ENCODE assay signal across 11 cellular contexts in genomic region chr4:82376109-82376508, GRCh38. TPM values are rescaled to one million over a fixed set of nuclear protein-coding genes. Genes with fewer than 3 reads are reported as not detected.
A peak's percentile ranks its signal among the peaks of the same experiment; 100 is the strongest.
DNase-seq lines count a peak whose midpoint lies in the region; ATAC-seq, FAIRE-seq and TF ChIP-seq lines count a peak whose summit lies in the region.
"Had no signal": no experiment of that assay in that cellular context is flagged by ENCODE, and none has a peak within 500 bp of the region (broad histone marks: within the 10 kb centered on the region; RNA-seq: fewer than 3 reads in every experiment).

No MANE protein-coding gene starts in this region.

- POLR2A ChIA-PET in AG04450 (lab: Yijun Ruan, JAX): interaction anchor here (0.5 to 1.8 kb wide), 2 partner anchors 46 to 1172 kb away, joined by 6 read pairs; no protein-coding TSS in a partner anchor
- POLR2A ChIA-PET in activated CD4-positive, alpha-beta memory T cell treated with anti-CD3 and anti-CD28 coated beads, Interleukin-2, amount 10 ng/mL, durations not matched to agents 7 days and 5 days (lab: Charles Lee): interaction anchor here (12.4 kb wide), 1 partner anchor 53 kb away, joined by 313 read pairs; the partner anchor contains the start of genes ENOPH1 and HNRNPDL

- no peak for FAIRE-seq in keratinocyte (lab: Jason Lieb, UNC)

- H3K4me2 ChIP-seq in keratinocyte (ENCODE audit: control insufficient read depth, extremely low read depth, insufficient read depth, low read depth, low read length): peak overlapping the region; percentile 67

- H3K27me3 ChIP-seq in AG04450 (ENCODE audit: control insufficient read depth, insufficient read depth, low read length) (no peaks in the 10 kb centered on the region), keratinocyte (ENCODE audit: control insufficient read depth, extremely low read depth, insufficient read depth, low read length) (no peaks in the 10 kb centered on the region), tibial nerve (no peaks in the 10 kb centered on the region)

- H3K4me1 ChIP-seq in keratinocyte (ENCODE audit: control insufficient read depth, extremely low read depth, insufficient read depth, low read length): peaks cover 16% of the 10 kb centered on the region
- H3K4me1 ChIP-seq in tibial nerve: peaks cover 0 to 31% (median 7%) of the 10 kb centered on the region in 4 donors

- H3K4me3 Mint-ChIP-seq in activated CD4-positive, alpha-beta memory T cell treated with anti-CD3 and anti-CD28 coated beads, Interleukin-2, amount 10 ng/mL, durations not matched to agents 7 days and 5 days: peak overlapping the region; percentile 95

- peaks cover 8% of the 10 kb centered on the region for H4K20me1 ChIP-seq in keratinocyte (ENCODE audit: control insufficient read depth, extremely low read depth, insufficient read depth, low read length)

- H3K4me3 ChIP-seq in AG04450 (ENCODE audit: low read depth, low read length): peak overlapping the region; percentile 27
- H3K4me3 ChIP-seq in GM12865 (ENCODE audit: low read depth, low read length): peak overlapping the region; percentile 90
- H3K4me3 ChIP-seq in keratinocyte (ENCODE audit: control insufficient read depth in 2 of 3, extremely low read depth in 1 of 3, insufficient read depth in 2 of 3, low read depth in 1 of 3, low read length in 3 of 3): no peak overlapping the region
- H3K4me3 ChIP-seq in tibial nerve: no peak overlapping the region

- peaks cover 41% of the 10 kb centered on the region for H3K79me2 ChIP-seq in keratinocyte (ENCODE audit: control insufficient read depth, insufficient read depth, low read length)

- peaks cover 21% of the 10 kb centered on the region for H3K4me1 Mint-ChIP-seq in activated CD4-positive, alpha-beta memory T cell treated with anti-CD3 and anti-CD28 coated beads, Interleukin-2, amount 10 ng/mL, durations not matched to agents 7 days and 5 days

- no peak for TF ChIP-seq EP300 in tibial nerve (IDR thresholded peaks at IDR 0.05)

- 81 to 90% methylated on average over 4 of the region's 4 CpGs for WGBS in tibial nerve, 2 donors

- H3K27ac ChIP-seq in AG04450 (ENCODE audit: low read depth, low read length) (no peak overlapping the region), keratinocyte (ENCODE audit: control insufficient read depth, insufficient read depth, low read length) (no peak overlapping the region), tibial nerve (no peak overlapping the region)

- no peaks in the 10 kb centered on the region for H3K27me3 Mint-ChIP-seq in activated CD4-positive, alpha-beta memory T cell treated with anti-CD3 and anti-CD28 coated beads, Interleukin-2, amount 10 ng/mL, durations not matched to agents 7 days and 5 days

- no peak for TF ChIP-seq CTCF in AG04450 (IDR thresholded peaks at IDR 0.05; ENCODE audit: low read depth, low read length)
- TF ChIP-seq CTCF in GM12865 (IDR thresholded peaks at IDR 0.05; ENCODE audit: insufficient read depth, low read depth, low read length, missing control alignments): no peak
- no peak for TF ChIP-seq CTCF in keratinocyte (optimal IDR thresholded peaks at IDR 0.05 in 1 of 3, IDR thresholded peaks at IDR 0.05 in 1 of 3, conservative IDR thresholded peaks at IDR 0.05 in 1 of 3; ENCODE audit: extremely low read depth in 1 of 3, insufficient read depth in 2 of 3, low read length in 3 of 3)
- no peak for TF ChIP-seq CTCF in tibial nerve (IDR thresholded peaks at IDR 0.05)

- peaks cover 1 to 10% of the 10 kb centered on the region in 2 experiments for H3K36me3 ChIP-seq in keratinocyte (ENCODE audit: control insufficient read depth in 2 of 2, extremely low read depth in 1 of 2, insufficient read depth in 2 of 2, low read length in 2 of 2)
- peaks cover 0 to 14% (median 0%) of the 10 kb centered on the region in 3 donors for H3K36me3 ChIP-seq in tibial nerve

- no peak overlapping the region for H2AFZ ChIP-seq in keratinocyte (ENCODE audit: control insufficient read depth, low read length)

- no peaks in the 10 kb centered on the region for H3K9me3 Mint-ChIP-seq in activated CD4-positive, alpha-beta memory T cell treated with anti-CD3 and anti-CD28 coated beads, Interleukin-2, amount 10 ng/mL, durations not matched to agents 7 days and 5 days

- H3K27ac Mint-ChIP-seq in activated CD4-positive, alpha-beta memory T cell treated with anti-CD3 and anti-CD28 coated beads, Interleukin-2, amount 10 ng/mL, durations not matched to agents 7 days and 5 days: no peak overlapping the region

- no peak for ATAC-seq in HG02759 (IDR thresholded peaks at IDR 0.05; ENCODE audit: unreplicated experiment)
- ATAC-seq in HG03354 (IDR thresholded peaks at IDR 0.05; ENCODE audit: poor library complexity, severe bottlenecking, unreplicated experiment): no peak
- ATAC-seq: right cardiac atrium had no signal

- CTCF ChIA-PET in AG04450 (lab: Charles Lee): interaction anchor here (1.0 kb wide), 1 partner anchor 53 kb away, joined by 5 read pairs; no protein-coding TSS in a partner anchor
- CTCF ChIA-PET in activated CD4-positive, alpha-beta memory T cell treated with anti-CD3 and anti-CD28 coated beads, Interleukin-2, amount 10 ng/mL, durations not matched to agents 7 days and 5 days (lab: Charles Lee): interaction anchor here (2.9 kb wide), 1 partner anchor 53 kb away, joined by 39 read pairs; the partner anchor contains the start of gene HNRNPDL

- DNase-seq in AG04450 (ENCODE audit: low read depth, low spot score): no peak
- DNase-seq in GM12865 (ENCODE audit: low read depth): no peak
- DNase-seq in activated CD4-positive, alpha-beta memory T cell treated with anti-CD3 and anti-CD28 coated beads, Interleukin-2, amount 10 ng/mL, durations not matched to agents 7 days and 5 days: no peak
- no peak for DNase-seq in keratinocyte (ENCODE audit: low read depth, low spot score)
- no peak for DNase-seq in stimulated activated naive CD4-positive, alpha-beta T cell (lab: John Stamatoyannopoulos, UW)
- DNase-seq in tibial nerve (ENCODE audit: low spot score in 2 of 2): no peak
- DNase-seq: anterior cingulate cortex had no signal

- H3K9me3 ChIP-seq in AG04450 (ENCODE audit: control insufficient read depth, insufficient read depth, low read length) (peaks cover 9% of the 10 kb centered on the region), keratinocyte (ENCODE audit: control insufficient read depth, low read depth, low read length) (no peaks in the 10 kb centered on the region), tibial nerve (peaks cover 0 to 3% (median 0%) of the 10 kb centered on the region in 4 donors)
- H3K9me3 ChIP-seq: HAP-1 had no signal

- peaks cover 55% of the 10 kb centered on the region for H3K36me3 Mint-ChIP-seq in activated CD4-positive, alpha-beta memory T cell treated with anti-CD3 and anti-CD28 coated beads, Interleukin-2, amount 10 ng/mL, durations not matched to agents 7 days and 5 days (ENCODE audit: low read depth)

- H3K9ac ChIP-seq in keratinocyte (ENCODE audit: control insufficient read depth, extremely low read depth, insufficient read depth, low read length): no peak overlapping the region

- TF ChIP-seq POLR2A in tibial nerve (IDR thresholded peaks at IDR 0.05): no peak

- no peaks in the 10 kb centered on the region for H3K9me1 ChIP-seq in keratinocyte (ENCODE audit: control insufficient read depth, extremely low read depth, insufficient read depth, low read length)

- dilution Hi-C loops in keratinocyte (cut with MboI; ENCODE audit: extremely low pct_ligation_motif_present, low sequenced_read_pairs): no loop called here

RNA-seq across cellular contexts. Expression of gene HNRNPD, which starts 2.3 kb away (rescaled TPM):
- polyA plus RNA-seq in AG04450 (2011; rRNA removed) (73.4 and 93.8 TPM in 2 replicates), keratinocyte (30.3 to 91.3 TPM (median 68.1 TPM) in 3 replicates)
- 20.1 and 30.5 TPM in 2 replicates for polyA minus RNA-seq in AG04450 (2011; rRNA and poly(A)+ RNA removed)
- total RNA-seq in activated CD4-positive, alpha-beta memory T cell treated with anti-CD3 and anti-CD28 coated beads, Interleukin-2, amount 10 ng/mL, durations not matched to agents 7 days and 5 days: 100 to 1,000 TPM; 355 to 366 TPM
- polyA plus RNA-seq in keratinocyte (2011; ENCODE audit: low read depth): 102 TPM
- polyA plus RNA-seq in keratinocyte (2011; cell fraction: cytosol; rRNA removed): 44.4 and 54.8 TPM in 2 replicates
- 163 and 219 TPM in 2 replicates for polyA plus RNA-seq in keratinocyte (2011; cell fraction: nucleus; rRNA removed)
- 69.2 and 222 TPM in 2 replicates for polyA plus RNA-seq in keratinocyte (2012; ENCODE audit: low replicate concordance)
- polyA minus RNA-seq in keratinocyte: 6.6 to 26.6 TPM (median 12.0 TPM) in 3 replicates
- 16.7 TPM for polyA minus RNA-seq in keratinocyte (2011; cell fraction: cytosol; rRNA and poly(A)+ RNA removed)
- 17.4 and 32.5 TPM in 2 replicates for polyA minus RNA-seq in keratinocyte (2011; cell fraction: nucleus; rRNA and poly(A)+ RNA removed)
- total RNA-seq in tibial nerve: 10 to 100 TPM; 69.9 to 98.5 (median 91.2) TPM

RNA-seq across cellular contexts. Expression of gene HNRNPDL, which starts 54.2 kb away (rescaled TPM):
- polyA plus RNA-seq in AG04450 (2011; rRNA removed) (191 and 275 TPM in 2 replicates), keratinocyte (119 to 292 TPM (median 229 TPM) in 3 replicates)
- 40.0 and 58.5 TPM in 2 replicates for polyA minus RNA-seq in AG04450 (2011; rRNA and poly(A)+ RNA removed)
- total RNA-seq in activated CD4-positive, alpha-beta memory T cell treated with anti-CD3 and anti-CD28 coated beads, Interleukin-2, amount 10 ng/mL, durations not matched to agents 7 days and 5 days: 100 to 1,000 TPM; 291 to 295 TPM
- polyA plus RNA-seq in keratinocyte (2011; ENCODE audit: low read depth): 325 TPM
- polyA plus RNA-seq in keratinocyte (2011; cell fraction: cytosol; rRNA removed): 125 and 139 TPM in 2 replicates
- polyA plus RNA-seq in keratinocyte (2011; cell fraction: nucleus; rRNA removed): 208 and 363 TPM in 2 replicates
- polyA plus RNA-seq in keratinocyte (2012; ENCODE audit: low replicate concordance): 180 and 231 TPM in 2 replicates
- polyA minus RNA-seq in keratinocyte: 11.2 to 64.9 TPM (median 13.7 TPM) in 3 replicates
- polyA minus RNA-seq in keratinocyte (2011; cell fraction: cytosol; rRNA and poly(A)+ RNA removed): 49.1 TPM
- polyA minus RNA-seq in keratinocyte (2011; cell fraction: nucleus; rRNA and poly(A)+ RNA removed): 25.3 and 42.9 TPM in 2 replicates
- 100 to 1,000 TPM; 169 to 189 (median 176) TPM for total RNA-seq in tibial nerve

RNA-seq across cellular contexts. Expression of gene ENOPH1, which starts 54.3 kb away (rescaled TPM):
- polyA plus RNA-seq in AG04450 (2011; rRNA removed) (17.0 and 19.7 TPM in 2 replicates), keratinocyte (17.6 to 29.4 TPM (median 20.9 TPM) in 3 replicates)
- polyA minus RNA-seq in AG04450 (2011; rRNA and poly(A)+ RNA removed): 6.9 and 8.4 TPM in 2 replicates
- 10 to 100 TPM; 35.4 to 36.1 TPM for total RNA-seq in activated CD4-positive, alpha-beta memory T cell treated with anti-CD3 and anti-CD28 coated beads, Interleukin-2, amount 10 ng/mL, durations not matched to agents 7 days and 5 days
- polyA plus RNA-seq in keratinocyte (2011; ENCODE audit: low read depth): 39.8 TPM
- 24.4 and 33.4 TPM in 2 replicates for polyA plus RNA-seq in keratinocyte (2011; cell fraction: cytosol; rRNA removed)
- polyA plus RNA-seq in keratinocyte (2011; cell fraction: nucleus; rRNA removed): 16.4 and 17.7 TPM in 2 replicates
- 38.0 and 42.4 TPM in 2 replicates for polyA plus RNA-seq in keratinocyte (2012; ENCODE audit: low replicate concordance)
- polyA minus RNA-seq in keratinocyte: 8.7 to 16.8 TPM (median 9.3 TPM) in 3 replicates
- polyA minus RNA-seq in keratinocyte (2011; cell fraction: cytosol; rRNA and poly(A)+ RNA removed): 12.3 TPM
- 4.0 and 9.9 TPM in 2 replicates for polyA minus RNA-seq in keratinocyte (2011; cell fraction: nucleus; rRNA and poly(A)+ RNA removed)
- total RNA-seq in tibial nerve: 10 to 100 TPM; 26.2 to 41.3 (median 30.7) TPM

Comparison
In these comparisons a context has a peak if more than half of its experiments do, and no peak if none do; other contexts are left out.
1. H3K4me3 ChIP-seq: peak in AG04450 (single experiment) and GM12865 (single experiment); none in keratinocyte (0 of 3) and tibial nerve (0 of 4).